In genomic region chr1:92851729-92852128, GRCh38 we compare ENCODE assay signal across 21 cellular contexts. TPM values are rescaled to one million over a fixed set of nuclear protein-coding genes. Genes with fewer than 3 reads are reported as not detected.
DNase-seq lines count a peak whose midpoint lies in the region; ATAC-seq, FAIRE-seq and TF ChIP-seq lines count a peak whose summit lies in the region.
"Had no signal": no experiment of that assay in that cellular context is flagged by ENCODE, and none has a peak within 500 bp of the region (broad histone marks: within the 10 kb centered on the region; RNA-seq: fewer than 3 reads in every experiment).

No MANE protein-coding gene starts in this region.

- no peaks in the 10 kb centered on the region for H4K20me1 ChIP-seq in astrocyte (ENCODE audit: insufficient read depth, low read length)

- no peak overlapping the region for H3K4me3 Mint-ChIP-seq in activated naive CD4-positive, alpha-beta T cell treated with anti-CD3 and anti-CD28 coated beads, Interleukin-2, amount 50 U/mL, for 24 hours
- H3K4me3 Mint-ChIP-seq in astrocyte (ENCODE audit: unreplicated experiment) (no peak overlapping the region), glutamatergic neuron (ENCODE audit: unreplicated experiment) (no peak overlapping the region)

- no peak overlapping the region for H3K27ac ChIP-seq in astrocyte (ENCODE audit: low read depth, low read length)
- H3K27ac ChIP-seq: coronary artery, foreskin keratinocyte had no signal

- no peaks in the 10 kb centered on the region for H3K36me3 ChIP-seq in astrocyte (ENCODE audit: insufficient read depth, low read length)
- H3K36me3 ChIP-seq: MG63 had no signal

- no peak overlapping the region for H3K4me2 ChIP-seq in astrocyte (ENCODE audit: low read length)

- ATAC-seq in activated naive CD4-positive, alpha-beta T cell treated with anti-CD3 and anti-CD28 coated beads, Interleukin-2, amount 50 U/mL, for 72 hours: no peak
- ATAC-seq in GM21576 (IDR thresholded peaks at IDR 0.05; ENCODE audit: unreplicated experiment): no peak
- ATAC-seq: activated CD4-positive, CD25-positive, alpha-beta regulatory T cell treated with anti-CD3 and anti-CD28 coated beads, Interleukin-2, amount 50 U/mL, for 24 hours had no signal

- H3K9me3 ChIP-seq in astrocyte (ENCODE audit: insufficient read depth, low read depth, low read length): no peaks in the 10 kb centered on the region
- H3K9me3 ChIP-seq: MG63 had no signal

- H3K27me3 Mint-ChIP-seq in activated naive CD4-positive, alpha-beta T cell treated with anti-CD3 and anti-CD28 coated beads, Interleukin-2, amount 50 U/mL, for 24 hours: no peaks in the 10 kb centered on the region
- H3K27me3 Mint-ChIP-seq in astrocyte (ENCODE audit: low read depth, unreplicated experiment) (no peaks in the 10 kb centered on the region), glutamatergic neuron (ENCODE audit: unreplicated experiment) (peaks cover 7% of the 10 kb centered on the region)

- H3K4me1 Mint-ChIP-seq in activated naive CD4-positive, alpha-beta T cell treated with anti-CD3 and anti-CD28 coated beads, Interleukin-2, amount 50 U/mL, for 24 hours: peaks cover 24% of the 10 kb centered on the region
- H3K4me1 Mint-ChIP-seq in astrocyte (ENCODE audit: low read depth, unreplicated experiment): peaks cover 4% of the 10 kb centered on the region
- peaks cover 14% of the 10 kb centered on the region for H3K4me1 Mint-ChIP-seq in glutamatergic neuron (ENCODE audit: low read depth, unreplicated experiment)

- no peak for FAIRE-seq in astrocyte (lab: Jason Lieb, UNC)
- FAIRE-seq: urothelium cell line had no signal

- H3K79me2 ChIP-seq in astrocyte (ENCODE audit: insufficient read depth, low read length): no peaks in the 10 kb centered on the region

- DNase-seq in activated naive CD4-positive, alpha-beta T cell treated with anti-CD3 and anti-CD28 coated beads, Interleukin-2, amount 50 U/mL, for 72 hours (ENCODE audit: low spot score in 2 of 2): no peak
- DNase-seq in NCI-H2171 (lab: John Stamatoyannopoulos, UW) (peak; percentile 62), astrocyte (ENCODE audit: low read depth) (no peak), glutamatergic neuron (no peak), middle frontal gyrus (ENCODE audit: extremely low spot score, low spot score) (no peak)
- DNase-seq in activated naive CD4-positive, alpha-beta T cell (lab: John Stamatoyannopoulos, UW): no peak
- DNase-seq: activated effector memory CD4-positive, alpha-beta T cell treated with Interleukin-2 at 50 U/mL for 16 hours; Calu3; foreskin keratinocyte; GF-D8; left cardiac atrium; MG63; SIG-M5; stimulated activated CD4-positive, alpha-beta T cell treated with anti-CD3 and anti-CD28 coated beads, Interleukin-15, amount 100 ng/mL, for 24 hours; stimulated activated naive CD4-positive, alpha-beta T cell; T-helper 2 cell had no signal

- no peaks in the 10 kb centered on the region for H3K4me1 ChIP-seq in astrocyte (ENCODE audit: insufficient read depth, low read length)

- H3K27ac Mint-ChIP-seq in activated naive CD4-positive, alpha-beta T cell treated with anti-CD3 and anti-CD28 coated beads, Interleukin-2, amount 50 U/mL, for 24 hours: peak overlapping the region; percentile 30
- H3K27ac Mint-ChIP-seq in activated naive CD4-positive, alpha-beta T cell treated with anti-CD3 and anti-CD28 coated beads, Interleukin-2, amount 50 U/mL, for 72 hours: no peak overlapping the region
- H3K27ac Mint-ChIP-seq in astrocyte (ENCODE audit: unreplicated experiment): peak overlapping the region; percentile 49
- H3K27ac Mint-ChIP-seq in glutamatergic neuron (ENCODE audit: unreplicated experiment): no peak overlapping the region

- H3K36me3 Mint-ChIP-seq in activated naive CD4-positive, alpha-beta T cell treated with anti-CD3 and anti-CD28 coated beads, Interleukin-2, amount 50 U/mL, for 24 hours: peaks cover 7% of the 10 kb centered on the region
- peaks cover 0 to 17% of the 10 kb centered on the region in 2 donors for H3K36me3 Mint-ChIP-seq in activated naive CD4-positive, alpha-beta T cell treated with anti-CD3 and anti-CD28 coated beads, Interleukin-2, amount 50 U/mL, for 72 hours
- H3K36me3 Mint-ChIP-seq in astrocyte (ENCODE audit: low read depth, unreplicated experiment): no peaks in the 10 kb centered on the region
- H3K36me3 Mint-ChIP-seq in glutamatergic neuron (ENCODE audit: unreplicated experiment): no peaks in the 10 kb centered on the region

- H3K9me3 Mint-ChIP-seq in activated naive CD4-positive, alpha-beta T cell treated with anti-CD3 and anti-CD28 coated beads, Interleukin-2, amount 50 U/mL, for 24 hours: no peaks in the 10 kb centered on the region
- H3K9me3 Mint-ChIP-seq in activated naive CD4-positive, alpha-beta T cell treated with anti-CD3 and anti-CD28 coated beads, Interleukin-2, amount 50 U/mL, for 72 hours: no peaks in the 10 kb centered on the region
- no peaks in the 10 kb centered on the region for H3K9me3 Mint-ChIP-seq in astrocyte (ENCODE audit: unreplicated experiment)
- H3K9me3 Mint-ChIP-seq in glutamatergic neuron (ENCODE audit: unreplicated experiment): peaks cover 13% of the 10 kb centered on the region

- no peak overlapping the region for H3K4me3 ChIP-seq in astrocyte (ENCODE audit: insufficient read depth, low read depth, low read length)
- H3K4me3 ChIP-seq: coronary artery, MG63 had no signal

- no peak overlapping the region for H2AFZ ChIP-seq in astrocyte (ENCODE audit: low read depth, low read length)

- no peaks in the 10 kb centered on the region for H3K27me3 ChIP-seq in astrocyte (ENCODE audit: insufficient read depth, low read length)
- H3K27me3 ChIP-seq: foreskin keratinocyte, MG63 had no signal

- no peak overlapping the region for H3K9ac ChIP-seq in astrocyte (ENCODE audit: low read length)

- TF ChIP-seq CTCF in astrocyte (IDR thresholded peaks at IDR 0.05; ENCODE audit: insufficient read depth, low read depth, low read length): no peak
- TF ChIP-seq CTCF in glutamatergic neuron (IDR thresholded peaks at IDR 0.05; ENCODE audit: partially characterized antibody, unreplicated experiment): no peak

RNA-seq across cellular contexts. Expression of gene RPL5, which starts 19.9 kb away (rescaled TPM):
- total RNA-seq in activated naive CD4-positive, alpha-beta T cell treated with anti-CD3 and anti-CD28 coated beads, Interleukin-2, amount 50 U/mL, for 72 hours: 1,000 to 10,000 TPM; 1,289 to 1,743 TPM
- total RNA-seq in astrocyte (741 and 846 TPM in 2 replicates), glutamatergic neuron (ENCODE audit: unreplicated experiment) (692 TPM)

Comparison
In these comparisons a context has a peak if more than half of its experiments do, and no peak if none do; other contexts are left out.
1. H3K27ac Mint-ChIP-seq: peak in activated naive CD4-positive, alpha-beta T cell treated with anti-CD3 and anti-CD28 coated beads, Interleukin-2, amount 50 U/mL, for 24 hours (single experiment) and astrocyte (single experiment); none in activated naive CD4-positive, alpha-beta T cell treated with anti-CD3 and anti-CD28 coated beads, Interleukin-2, amount 50 U/mL, for 72 hours (0 of 2) and glutamatergic neuron (single experiment).